ENCODE assay signal across 12 cellular contexts in the genomic region with DNA sequence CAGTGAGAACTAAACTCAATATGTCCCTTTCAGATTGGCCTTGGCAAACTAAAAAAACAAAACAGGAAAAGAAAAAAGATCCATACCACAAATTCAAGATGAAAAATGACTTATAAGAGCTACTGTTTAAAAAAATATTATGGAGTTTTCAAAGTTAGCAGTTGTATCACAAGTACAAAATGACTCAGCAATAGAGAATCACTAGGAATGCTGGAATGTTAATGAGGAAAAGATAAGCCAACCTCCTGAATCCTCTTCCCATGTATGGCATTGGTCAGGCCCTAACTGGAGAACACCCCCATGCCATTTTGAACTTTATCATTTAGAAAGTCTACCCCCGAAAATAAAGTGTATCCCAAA.
DNase-seq lines count a peak whose midpoint lies in the region; ATAC-seq and TF ChIP-seq lines count a peak whose summit lies in the region.
"Had no signal": no experiment of that assay in that cellular context is flagged by ENCODE, and none has a peak within 500 bp of the region (broad histone marks: within the 10 kb centered on the region; RNA-seq: fewer than 3 reads in every experiment).

No MANE protein-coding gene starts in this region.

- no peak overlapping the region for H2BK12ac ChIP-seq in mesenchymal stem cell (ENCODE audit: low read length in 2 of 2)

- H3K9me3 Mint-ChIP-seq in activated T-helper 2 cell treated with anti-CD3 and anti-CD28 coated beads, Interferon-gamma antibody, Interleukin-2, Interleukin-4, amounts not matched to agents 10 μg/mL and 5 μg/mL and 100 μg/mL, durations not matched to agents 14 hours and 24 hours and 36 hours: no peaks in the 10 kb centered on the region
- H3K9me3 Mint-ChIP-seq: activated CD4-positive, alpha-beta T cell treated with anti-CD3 and anti-CD28 coated beads, Interleukin-2, amount 10 ng/mL, durations not matched to agents 24 days and 14 days; stimulated activated memory B cell treated with anti-CD40 and anti-IgM and Interleukin-4, amounts not matched to agents 10 μg/mL and 1 μg/mL and 100 μg/mL, for 72 hours had no signal

- H3K23ac ChIP-seq in mesenchymal stem cell (ENCODE audit: low read length in 2 of 2): no peak overlapping the region

- DNase-seq in A172 (ENCODE audit: low spot score) (peak; percentile 86), dorsolateral prefrontal cortex (no peak), mesenchymal stem cell (peak; percentile 71), NCI-H82 treated with DMSO at 0.1 percent for 48 hours (lab: John Stamatoyannopoulos, UW; ENCODE audit: unreplicated experiment) (no peak), HT-29 (ENCODE audit: low spot score) (no peak), aorta (no peak)
- DNase-seq in activated T-helper 2 cell treated with anti-CD3 and anti-CD28 coated beads, Interferon-gamma antibody, Interleukin-2, Interleukin-4, amounts not matched to agents 10 μg/mL and 5 μg/mL and 100 μg/mL, durations not matched to agents 14 hours and 24 hours and 36 hours (ENCODE audit: low spot score): no peak
- DNase-seq: activated CD4-positive, alpha-beta T cell treated with anti-CD3 and anti-CD28 coated beads, Interleukin-2, amount 10 ng/mL, durations not matched to agents 24 days and 14 days; SHP77 treated with DMSO at 0.1 percent for 48 hours had no signal

- no peak overlapping the region for H3K14ac ChIP-seq in mesenchymal stem cell (ENCODE audit: low read length in 2 of 2)

- H3K27me3 ChIP-seq in HUES6 (ENCODE audit: control insufficient read depth, insufficient read depth, low read length) (no peaks in the 10 kb centered on the region), dorsolateral prefrontal cortex (no peaks in the 10 kb centered on the region), mesenchymal stem cell (ENCODE audit: control insufficient read depth in 1 of 2, insufficient read depth in 1 of 2, low read length in 2 of 2) (no peaks in the 10 kb centered on the region), aorta (ENCODE audit: control insufficient read depth in 1 of 2, insufficient read depth in 2 of 2, low read length in 1 of 2) (no peaks in the 10 kb centered on the region)
- H3K27me3 ChIP-seq: body of pancreas had no signal

- intact Hi-C loops in dorsolateral prefrontal cortex (cut with DNase I) (no loop called here), aorta (cut with DNase I) (no loop called here)
- intact Hi-C loops in activated T-helper 2 cell treated with anti-CD3 and anti-CD28 coated beads, Interferon-gamma antibody, Interleukin-2, Interleukin-4, amounts not matched to agents 10 μg/mL and 5 μg/mL and 100 μg/mL, durations not matched to agents 14 hours and 24 hours and 36 hours (cut with micrococcal nuclease): no loop called here

- no peak overlapping the region for H2AK5ac ChIP-seq in mesenchymal stem cell (ENCODE audit: low read length, severe bottlenecking)

- H3K36me3 ChIP-seq in HUES6 (ENCODE audit: control insufficient read depth, insufficient read depth, low read length): no peaks in the 10 kb centered on the region
- H3K36me3 ChIP-seq in mesenchymal stem cell (ENCODE audit: control insufficient read depth in 1 of 2, insufficient read depth in 2 of 2, low read depth in 1 of 2, low read length in 2 of 2): no peaks in the 10 kb centered on the region
- no peaks in the 10 kb centered on the region for H3K36me3 ChIP-seq in aorta (ENCODE audit: control insufficient read depth in 1 of 2, insufficient read depth in 2 of 2, low read length in 1 of 2)

- H4K8ac ChIP-seq in mesenchymal stem cell (ENCODE audit: low read length): no peak overlapping the region

- peaks cover 20% of the 10 kb centered on the region for H3K27me3 Mint-ChIP-seq in activated T-helper 2 cell treated with anti-CD3 and anti-CD28 coated beads, Interferon-gamma antibody, Interleukin-2, Interleukin-4, amounts not matched to agents 10 μg/mL and 5 μg/mL and 100 μg/mL, durations not matched to agents 14 hours and 24 hours and 36 hours (ENCODE audit: low read depth)
- H3K27me3 Mint-ChIP-seq: stimulated activated memory B cell treated with anti-CD40 and anti-IgM and Interleukin-4, amounts not matched to agents 10 μg/mL and 1 μg/mL and 100 μg/mL, for 72 hours had no signal

- no peak overlapping the region for H2BK15ac ChIP-seq in mesenchymal stem cell (ENCODE audit: low read depth, poor library complexity, severe bottlenecking)

- H3K4me2 ChIP-seq in mesenchymal stem cell (ENCODE audit: low read length, poor library complexity, severe bottlenecking): no peak overlapping the region

- no peaks in the 10 kb centered on the region for H3K79me1 ChIP-seq in mesenchymal stem cell (replicated peaks; ENCODE audit: low read length, poor library complexity, severe bottlenecking)

- H3K4me3 ChIP-seq in HUES6 (ENCODE audit: low read depth, low read length) (no peak overlapping the region), dorsolateral prefrontal cortex (no peak overlapping the region), mesenchymal stem cell (ENCODE audit: insufficient read depth in 1 of 2, low read depth in 1 of 2, low read length in 2 of 2) (no peak overlapping the region), aorta (ENCODE audit: low read length in 2 of 2) (no peak overlapping the region)
- H3K4me3 ChIP-seq: body of pancreas had no signal

- no peak overlapping the region for H3K18ac ChIP-seq in mesenchymal stem cell (ENCODE audit: low read depth in 1 of 2, low read length in 2 of 2)

- no peak for TF ChIP-seq CTCF in dorsolateral prefrontal cortex (IDR thresholded peaks at IDR 0.05 in 54 of 56, conservative IDR thresholded peaks at IDR 0.05 in 2 of 56; ENCODE audit: low read depth in 1 of 56, partially characterized antibody in 56 of 56)

- no peaks in the 10 kb centered on the region for H3K9me3 ChIP-seq in HUES6 (ENCODE audit: control insufficient read depth, insufficient read depth, low read depth, low read length)
- H3K9me3 ChIP-seq in mesenchymal stem cell (ENCODE audit: control insufficient read depth, low read length): no peaks in the 10 kb centered on the region
- no peaks in the 10 kb centered on the region for H3K9me3 ChIP-seq in aorta (ENCODE audit: control insufficient read depth, low read length)
- H3K9me3 ChIP-seq: body of pancreas had no signal

- no peak overlapping the region for H2AFZ ChIP-seq in mesenchymal stem cell (ENCODE audit: low read depth, low read length)

- H3K4me1 Mint-ChIP-seq in activated T-helper 2 cell treated with anti-CD3 and anti-CD28 coated beads, Interferon-gamma antibody, Interleukin-2, Interleukin-4, amounts not matched to agents 10 μg/mL and 5 μg/mL and 100 μg/mL, durations not matched to agents 14 hours and 24 hours and 36 hours (ENCODE audit: low read depth): no peaks in the 10 kb centered on the region
- H3K4me1 Mint-ChIP-seq: activated CD4-positive, alpha-beta T cell treated with anti-CD3 and anti-CD28 coated beads, Interleukin-2, amount 10 ng/mL, durations not matched to agents 24 days and 14 days; stimulated activated memory B cell treated with anti-CD40 and anti-IgM and Interleukin-4, amounts not matched to agents 10 μg/mL and 1 μg/mL and 100 μg/mL, for 72 hours had no signal

- no peak overlapping the region for H3K27ac Mint-ChIP-seq in activated T-helper 2 cell treated with anti-CD3 and anti-CD28 coated beads, Interferon-gamma antibody, Interleukin-2, Interleukin-4, amounts not matched to agents 10 μg/mL and 5 μg/mL and 100 μg/mL, durations not matched to agents 14 hours and 24 hours and 36 hours
- H3K27ac Mint-ChIP-seq: activated CD4-positive, alpha-beta T cell treated with anti-CD3 and anti-CD28 coated beads, Interleukin-2, amount 10 ng/mL, durations not matched to agents 24 days and 14 days; stimulated activated memory B cell treated with anti-CD40 and anti-IgM and Interleukin-4, amounts not matched to agents 10 μg/mL and 1 μg/mL and 100 μg/mL, for 72 hours had no signal

- no peaks in the 10 kb centered on the region for H3K36me3 Mint-ChIP-seq in activated T-helper 2 cell treated with anti-CD3 and anti-CD28 coated beads, Interferon-gamma antibody, Interleukin-2, Interleukin-4, amounts not matched to agents 10 μg/mL and 5 μg/mL and 100 μg/mL, durations not matched to agents 14 hours and 24 hours and 36 hours (ENCODE audit: low read depth)
- H3K36me3 Mint-ChIP-seq: stimulated activated memory B cell treated with anti-CD40 and anti-IgM and Interleukin-4, amounts not matched to agents 10 μg/mL and 1 μg/mL and 100 μg/mL, for 72 hours had no signal

- H3K4ac ChIP-seq in mesenchymal stem cell (ENCODE audit: low read depth in 1 of 2, low read length in 2 of 2): no peak overlapping the region

- peaks cover 10% of the 10 kb centered on the region; the same call in 1 of the 2 replicates for H3K4me1 ChIP-seq in HUES6 (ENCODE audit: control insufficient read depth, insufficient read depth, low read length)
- H3K4me1 ChIP-seq in mesenchymal stem cell (ENCODE audit: control insufficient read depth, insufficient read depth, low read depth, low read length): peaks cover 3% of the 10 kb centered on the region
- H3K4me1 ChIP-seq in aorta (ENCODE audit: control insufficient read depth in 1 of 2, insufficient read depth in 2 of 2, low read length in 2 of 2): peaks cover 3 to 4% of the 10 kb centered on the region in 2 donors

- H2BK120ac ChIP-seq in mesenchymal stem cell (ENCODE audit: low read depth, low read length): no peak overlapping the region

- no peak overlapping the region for H2BK5ac ChIP-seq in mesenchymal stem cell (ENCODE audit: low read depth, low read length, poor library complexity, severe bottlenecking)

- ATAC-seq in aorta (ENCODE audit: low FRiP score): no peak
- ATAC-seq: stimulated activated memory B cell treated with anti-CD40 and anti-IgM and Interleukin-4, amounts not matched to agents 10 μg/mL and 1 μg/mL and 100 μg/mL, for 72 hours had no signal

- H3K9ac ChIP-seq in HUES6 (ENCODE audit: low read length) (no peak overlapping the region), mesenchymal stem cell (ENCODE audit: low read length) (peak overlapping the region; percentile 72)

- no CpG with 5 or more reads among the region's 1 CpG for WGBS in mesenchymal stem cell
- 88 to 93% methylated on average over 1 of the region's 1 CpG for WGBS in aorta, 2 donors

- no peak overlapping the region for H4K91ac ChIP-seq in mesenchymal stem cell (ENCODE audit: low read length)

- H3K27ac ChIP-seq in HUES6 (ENCODE audit: low read depth, low read length) (peak overlapping the region; percentile 71; the same call in 1 of the 2 replicates), dorsolateral prefrontal cortex (peak overlapping the region in 33 of 59 donors; percentile 2 to 76 (median 41)), mesenchymal stem cell (ENCODE audit: low read length, poor library complexity, severe bottlenecking) (peak overlapping the region; percentile 36), aorta (ENCODE audit: low read depth in 1 of 2, low read length in 2 of 2) (no peak overlapping the region)

- H3K4me3 Mint-ChIP-seq in activated T-helper 2 cell treated with anti-CD3 and anti-CD28 coated beads, Interferon-gamma antibody, Interleukin-2, Interleukin-4, amounts not matched to agents 10 μg/mL and 5 μg/mL and 100 μg/mL, durations not matched to agents 14 hours and 24 hours and 36 hours (ENCODE audit: low read depth): no peak overlapping the region
- H3K4me3 Mint-ChIP-seq: activated CD4-positive, alpha-beta T cell treated with anti-CD3 and anti-CD28 coated beads, Interleukin-2, amount 10 ng/mL, durations not matched to agents 24 days and 14 days; stimulated activated memory B cell treated with anti-CD40 and anti-IgM and Interleukin-4, amounts not matched to agents 10 μg/mL and 1 μg/mL and 100 μg/mL, for 72 hours had no signal

Comparison
In these comparisons a context has a peak if more than half of its experiments do, and no peak if none do; other contexts are left out.
1. DNase-seq: peak in A172 (single experiment) and mesenchymal stem cell (single experiment); none in dorsolateral prefrontal cortex (0 of 10), NCI-H82 treated with DMSO at 0.1 percent for 48 hours (single experiment), activated T-helper 2 cell treated with anti-CD3 and anti-CD28 coated beads, Interferon-gamma antibody, Interleukin-2, Interleukin-4, amounts not matched to agents 10 μg/mL and 5 μg/mL and 100 μg/mL, durations not matched to agents 14 hours and 24 hours and 36 hours (single experiment), HT-29 (single experiment) and aorta (0 of 2).
2. H3K27ac ChIP-seq: peak in HUES6 (single experiment), dorsolateral prefrontal cortex (33 of 59) and mesenchymal stem cell (single experiment); none in aorta (0 of 2).